Comparison of ENCODE assay signal across 18 cellular contexts in genomic region chr11:78171951-78172350, GRCh38. TPM values are rescaled to one million over a fixed set of nuclear protein-coding genes. Genes with fewer than 3 reads are reported as not detected.
DNase-seq lines count a peak whose midpoint lies in the region; ATAC-seq and TF ChIP-seq lines count a peak whose summit lies in the region.
"Had no signal": no experiment of that assay in that cellular context is flagged by ENCODE, and none has a peak within 500 bp of the region (broad histone marks: within the 10 kb centered on the region; RNA-seq: fewer than 3 reads in every experiment).

No MANE protein-coding gene starts in this region.

- H2AK5ac ChIP-seq in neuronal stem cell (ENCODE audit: low read depth, low read length), result no peak overlapping the region

- no peak overlapping the region for H2BK15ac ChIP-seq in neuronal stem cell (ENCODE audit: low read length)

- POLR2A ChIA-PET in HEK293 (lab: Yijun Ruan, JAX), result no interaction called here

- TF ChIP-seq CTCF in HEK293 (tag by site-specific recombination; IDR thresholded peaks at IDR 0.05), result no peak
- TF ChIP-seq CTCF in ascending aorta (IDR thresholded peaks at IDR 0.05), result no peak
- TF ChIP-seq CTCF in tibial artery (IDR thresholded peaks at IDR 0.05), result no peak
- no peak for TF ChIP-seq CTCF in left lung (IDR thresholded peaks at IDR 0.05)

- H3K36me3 ChIP-seq in HEK293 (ENCODE audit: control insufficient read depth in 2 of 2, insufficient read depth in 1 of 2, low read length in 2 of 2) (peaks cover 0 to 13% of the 10 kb centered on the region in 2 experiments; a peak in 1 of 3 replicates), ascending aorta (peaks cover 27 to 29% of the 10 kb centered on the region in 2 donors), neuronal stem cell (replicated peaks in 1 of 2; ENCODE audit: control insufficient read depth in 2 of 2, insufficient read depth in 2 of 2, low read length in 2 of 2) (peaks cover 0 to 12% of the 10 kb centered on the region in 2 donors), tibial artery (peaks cover 15 to 40% (median 26%) of the 10 kb centered on the region in 3 donors), left lung (peaks cover 0 to 35% of the 10 kb centered on the region in 2 donors)
- H3K36me3 ChIP-seq: BE2C had no signal

- DNase-seq in ascending aorta (ENCODE audit: low spot score in 2 of 2), result no peak
- no peak for DNase-seq in neuronal stem cell (ENCODE audit: low spot score)
- no peak for DNase-seq in tibial artery
- no peak for DNase-seq in left lung
- no peak for DNase-seq in NK-92 (lab: John Stamatoyannopoulos, UW; ENCODE audit: unreplicated experiment)
- DNase-seq: BE2C, DMS79 treated with DMSO at 0.1 percent for 48 hours, H7, KBM-7, MM.1S, NCI-H1048, NCI-H1417 treated with DMSO at 0.1 percent for 48 hours, NCI-H187, NCI-H446, NCI-H526 treated with DMSO at 0.1 percent for 48 hours, SHP77 had no signal

- H2BK12ac ChIP-seq in neuronal stem cell (ENCODE audit: low read length), result no peak overlapping the region

- no peak overlapping the region for H4K8ac ChIP-seq in neuronal stem cell (ENCODE audit: low read depth, low read length)

- H3K4me2 ChIP-seq in neuronal stem cell (ENCODE audit: insufficient read depth, low read length, poor library complexity, severe bottlenecking), result no peak overlapping the region

- H2AFZ ChIP-seq in neuronal stem cell (ENCODE audit: low read length), result no peak overlapping the region

- WGBS in neuronal stem cell (ENCODE audit: extremely low coverage in 2 of 2, insufficient read length in 2 of 2, insufficient replicate concordance in 1 of 2), 2 donors, result no CpG with 5 or more reads among the region's 6 CpGs

- no peak overlapping the region for H2BK5ac ChIP-seq in neuronal stem cell (ENCODE audit: low read length)

- H4K91ac ChIP-seq in neuronal stem cell (ENCODE audit: low read depth, low read length, poor library complexity), result no peak overlapping the region

- H3K27me3 ChIP-seq in ascending aorta, result no peaks in the 10 kb centered on the region
- H3K27me3 ChIP-seq in neuronal stem cell (ENCODE audit: control insufficient read depth in 3 of 3, insufficient read depth in 3 of 3, low read depth in 1 of 3, low read length in 3 of 3), result no peaks in the 10 kb centered on the region
- no peaks in the 10 kb centered on the region for H3K27me3 ChIP-seq in tibial artery
- no peaks in the 10 kb centered on the region for H3K27me3 ChIP-seq in left lung
- H3K27me3 ChIP-seq: BE2C had no signal

- no peak overlapping the region for H3K18ac ChIP-seq in neuronal stem cell (ENCODE audit: low read length)

- intact Hi-C loops in ascending aorta (cut with DNase I) (no loop called here), tibial artery (cut with DNase I; ENCODE audit: low total_unique reads) (no loop called here), left lung (cut with DNase I) (no loop called here)

- peak overlapping the region; percentile 23 for H3K23ac ChIP-seq in neuronal stem cell (ENCODE audit: low read depth, low read length, poor library complexity)

- no peak overlapping the region for H3K4ac ChIP-seq in neuronal stem cell (ENCODE audit: low read length)

- H3K27ac ChIP-seq in HEK293 (ENCODE audit: extremely low read depth, low read depth, low read length) (no peak overlapping the region), ascending aorta (peak overlapping the region; percentile 96), neuronal stem cell (replicated peaks; ENCODE audit: low read length) (no peak overlapping the region), tibial artery (peak overlapping the region; percentile 82 to 94), left lung (no peak overlapping the region)

- H3K4me3 ChIP-seq in HEK293 (ENCODE audit: low read depth, low read length), result no peak overlapping the region
- no peak overlapping the region for H3K4me3 ChIP-seq in ascending aorta
- peak overlapping the region in 1 of 2 donors; percentile 53 for H3K4me3 ChIP-seq in neuronal stem cell (ENCODE audit: low read length in 2 of 2)
- H3K4me3 ChIP-seq in tibial artery, result no peak overlapping the region
- H3K4me3 ChIP-seq in left lung, result no peak overlapping the region

- peaks cover 2% of the 10 kb centered on the region for H3K79me1 ChIP-seq in neuronal stem cell (ENCODE audit: low read depth, low read length)

- ATAC-seq in left lung, result no peak
- no peak for ATAC-seq in GM21526 (IDR thresholded peaks at IDR 0.05; ENCODE audit: low FRiP score, unreplicated experiment)

- no peak overlapping the region for H3K9ac ChIP-seq in neuronal stem cell (ENCODE audit: low read depth, low read length, poor library complexity)

- H3K9me3 ChIP-seq in HEK293 (ENCODE audit: control insufficient read depth, insufficient read depth, low read depth, low read length) (no peaks in the 10 kb centered on the region), ascending aorta (no peaks in the 10 kb centered on the region), neuronal stem cell (replicated peaks in 1 of 2; ENCODE audit: control insufficient read depth in 2 of 2, insufficient read depth in 1 of 2, low read depth in 1 of 2, low read length in 2 of 2) (no peaks in the 10 kb centered on the region), tibial artery (no peaks in the 10 kb centered on the region), left lung (no peaks in the 10 kb centered on the region)
- H3K9me3 ChIP-seq: BE2C had no signal

- H3K4me1 ChIP-seq in HEK293 (ENCODE audit: control insufficient read depth, insufficient read depth, low read length) (no peaks in the 10 kb centered on the region), ascending aorta (peaks cover 6 to 32% of the 10 kb centered on the region in 2 donors), neuronal stem cell (ENCODE audit: control insufficient read depth in 2 of 2, insufficient read depth in 1 of 2, low read depth in 1 of 2, low read length in 2 of 2) (no peaks in the 10 kb centered on the region), tibial artery (peaks cover 0 to 69% (median 40%) of the 10 kb centered on the region in 4 donors), left lung (peaks cover 0 to 11% of the 10 kb centered on the region in 2 donors)

- no peak overlapping the region for H2BK120ac ChIP-seq in neuronal stem cell (ENCODE audit: low read depth, low read length)

- H3K14ac ChIP-seq in neuronal stem cell (ENCODE audit: low read length), result no peak overlapping the region

- CTCF ChIA-PET in HEK293 (lab: Yijun Ruan, JAX), result no interaction called here

TF ChIP-seq in HEK293, 187 proteins besides CTCF, POLR2A, EP300 and RAD21:
- TF ChIP-seq ZBTB8A (tag by site-specific recombination; IDR thresholded peaks at IDR 0.05) (no peak), YY1 (tag by site-specific recombination; IDR thresholded peaks at IDR 0.05) (no peak), ZIC2 (tag by site-specific recombination; IDR thresholded peaks at IDR 0.05) (peak; percentile 44), MYNN (tag by site-specific recombination; IDR thresholded peaks at IDR 0.05; ENCODE audit: borderline replicate concordance) (no peak), ZNF785 (tag by site-specific recombination; IDR thresholded peaks at IDR 0.05) (no peak), ZNF140 (tag by site-specific recombination; IDR thresholded peaks at IDR 0.05) (no peak)

RNA-seq across cellular contexts. Expression of gene KCTD21, which starts 16.5 kb away (rescaled TPM):
- total RNA-seq in ascending aorta (30.7 TPM), left lung (10 to 100 TPM; 11.8 to 12.0 TPM)
- 2.4 TPM for polyA plus RNA-seq in neuronal stem cell (2013, experiment 1 of 2)
- 2.6 TPM for polyA plus RNA-seq in neuronal stem cell (2013, experiment 2 of 2)

RNA-seq across cellular contexts. Expression of gene USP35, which starts 16.8 kb away (rescaled TPM):
- total RNA-seq in ascending aorta (34.0 TPM), left lung (1 to 10 TPM; 7.4 to 8.0 TPM)
- 4.6 TPM for polyA plus RNA-seq in neuronal stem cell (2013, experiment 1 of 2)
- 4.7 TPM for polyA plus RNA-seq in neuronal stem cell (2013, experiment 2 of 2)

RNA-seq across cellular contexts. Expression of gene ALG8, which starts 32.5 kb away (rescaled TPM):
- total RNA-seq in ascending aorta (27.0 TPM), left lung (10 to 100 TPM; 32.2 to 39.7 TPM)
- 67.7 TPM for polyA plus RNA-seq in neuronal stem cell (2013, experiment 1 of 2)
- polyA plus RNA-seq in neuronal stem cell (2013, experiment 2 of 2), result 67.9 TPM

Comparison
In these comparisons a context has a peak if more than half of its experiments do, and no peak if none do; other contexts are left out.
1. H3K27ac ChIP-seq: peak in ascending aorta (2 of 2) and tibial artery (2 of 2); none in HEK293 (single experiment), neuronal stem cell (single experiment) and left lung (0 of 2).